Comparison of ENCODE assay signal across 1 cellular context in the genomic region with DNA sequence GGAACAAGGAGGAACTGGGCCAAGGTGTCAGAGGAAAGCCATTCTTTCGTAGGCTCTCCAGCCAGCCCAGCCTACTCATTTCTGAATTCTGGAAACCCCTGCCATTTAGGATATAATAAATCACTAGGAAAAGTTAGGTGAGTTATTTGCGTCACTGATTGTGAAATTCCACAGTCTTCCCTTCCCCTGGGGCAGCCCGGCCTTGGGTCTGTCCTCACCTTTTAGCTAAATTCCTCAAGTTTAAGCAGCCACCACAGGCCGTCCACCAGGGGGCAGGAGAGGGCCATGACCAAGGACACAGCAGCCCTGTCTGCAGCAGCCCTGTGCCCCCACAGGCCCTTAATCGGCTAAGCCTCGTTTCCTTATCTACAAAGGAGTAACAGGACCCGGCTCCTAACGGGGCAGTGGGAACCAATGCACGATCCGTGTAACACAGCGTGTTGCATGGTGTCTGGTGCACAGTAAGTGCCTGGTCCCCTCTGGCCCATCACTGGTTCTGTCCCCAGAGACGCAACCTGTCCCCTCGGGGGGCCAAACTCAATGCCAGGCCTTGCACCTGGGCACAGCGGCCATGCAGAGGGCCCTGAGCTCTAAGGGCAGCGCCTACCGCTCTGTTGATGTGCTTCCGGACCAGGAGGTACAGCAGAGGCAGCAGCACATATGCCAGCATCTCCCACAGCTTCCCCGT.
TF ChIP-seq lines count a peak whose summit lies in the region.

No MANE protein-coding gene starts in this region.

TF ChIP-seq in GM12878, 131 proteins besides CTCF, POLR2A, EP300 and RAD21 (continued from another document and continues in another):
- TF ChIP-seq, protein P1, sequence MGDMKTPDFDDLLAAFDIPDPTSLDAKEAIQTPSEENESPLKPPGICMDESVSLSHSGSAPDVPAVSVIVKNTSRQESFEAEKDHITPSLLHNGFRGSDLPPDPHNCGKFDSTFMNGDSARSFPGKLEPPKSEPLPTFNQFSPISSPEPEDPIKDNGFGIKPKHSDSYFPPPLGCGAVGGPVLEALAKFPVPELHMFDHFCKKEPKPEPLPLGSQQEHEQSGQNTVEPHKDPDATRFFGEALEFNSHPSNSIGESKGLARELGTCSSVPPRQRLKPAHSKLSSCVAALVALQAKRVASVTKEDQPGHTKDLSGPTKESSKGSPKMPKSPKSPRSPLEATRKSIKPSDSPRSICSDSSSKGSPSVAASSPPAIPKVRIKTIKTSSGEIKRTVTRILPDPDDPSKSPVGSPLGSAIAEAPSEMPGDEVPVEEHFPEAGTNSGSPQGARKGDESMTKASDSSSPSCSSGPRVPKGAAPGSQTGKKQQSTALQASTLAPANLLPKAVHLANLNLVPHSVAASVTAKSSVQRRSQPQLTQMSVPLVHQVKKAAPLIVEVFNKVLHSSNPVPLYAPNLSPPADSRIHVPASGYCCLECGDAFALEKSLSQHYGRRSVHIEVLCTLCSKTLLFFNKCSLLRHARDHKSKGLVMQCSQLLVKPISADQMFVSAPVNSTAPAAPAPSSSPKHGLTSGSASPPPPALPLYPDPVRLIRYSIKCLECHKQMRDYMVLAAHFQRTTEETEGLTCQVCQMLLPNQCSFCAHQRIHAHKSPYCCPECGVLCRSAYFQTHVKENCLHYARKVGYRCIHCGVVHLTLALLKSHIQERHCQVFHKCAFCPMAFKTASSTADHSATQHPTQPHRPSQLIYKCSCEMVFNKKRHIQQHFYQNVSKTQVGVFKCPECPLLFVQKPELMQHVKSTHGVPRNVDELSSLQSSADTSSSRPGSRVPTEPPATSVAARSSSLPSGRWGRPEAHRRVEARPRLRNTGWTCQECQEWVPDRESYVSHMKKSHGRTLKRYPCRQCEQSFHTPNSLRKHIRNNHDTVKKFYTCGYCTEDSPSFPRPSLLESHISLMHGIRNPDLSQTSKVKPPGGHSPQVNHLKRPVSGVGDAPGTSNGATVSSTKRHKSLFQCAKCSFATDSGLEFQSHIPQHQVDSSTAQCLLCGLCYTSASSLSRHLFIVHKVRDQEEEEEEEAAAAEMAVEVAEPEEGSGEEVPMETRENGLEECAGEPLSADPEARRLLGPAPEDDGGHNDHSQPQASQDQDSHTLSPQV (IDR thresholded peaks at IDR 0.05): no peak
- TF ChIP-seq TCF7 (IDR thresholded peaks at IDR 0.05; ENCODE audit: borderline replicate concordance) (no peak), TCF3 (IDR thresholded peaks at IDR 0.05; ENCODE audit: borderline replicate concordance, insufficient read depth, low read depth, low read length) (no peak), TBL1XR1 (IDR thresholded peaks at IDR 0.05; ENCODE audit: low read depth, low read length) (no peak), BACH1 (IDR thresholded peaks at IDR 0.05; ENCODE audit: borderline replicate concordance) (no peak), HDAC6 (IDR thresholded peaks at IDR 0.05; ENCODE audit: unreplicated experiment) (no peak), ZNF384 (IDR thresholded peaks at IDR 0.05; ENCODE audit: borderline replicate concordance, low read depth, low read length) (no peak), TAF1 (IDR thresholded peaks at IDR 0.05; ENCODE audit: borderline replicate concordance, low read depth, low read length) (no peak), RUNX3 (IDR thresholded peaks at IDR 0.05; ENCODE audit: low read length) (peak; percentile 54; the same call in 1 of the 2 replicates), RFX5 (IDR thresholded peaks at IDR 0.05; ENCODE audit: low read depth, low read length) (no peak), GATAD2B (conservative IDR thresholded peaks at IDR 0.05; ENCODE audit: low read depth) (no peak), STAT3 (IDR thresholded peaks at IDR 0.05; ENCODE audit: low read depth, low read length) (no peak), CBFB (IDR thresholded peaks at IDR 0.05; ENCODE audit: low read depth) (no peak), KLF5 (IDR thresholded peaks at IDR 0.05; ENCODE audit: partially characterized antibody) (no peak), ZZZ3 (IDR thresholded peaks at IDR 0.05; ENCODE audit: control insufficient read depth, insufficient read length, low read depth) (no peak), RAD51 (IDR thresholded peaks at IDR 0.05) (no peak), IRF4 (IDR thresholded peaks at IDR 0.05; ENCODE audit: low read depth, low read length) (peak; percentile 51; the same call in 1 of the 2 replicates), CREB1 (IDR thresholded peaks at IDR 0.05; ENCODE audit: low read depth) (no peak), ETV6 (conservative IDR thresholded peaks at IDR 0.05 in 1 of 2, IDR thresholded peaks at IDR 0.05 in 1 of 2; ENCODE audit: borderline replicate concordance in 1 of 2, low read depth in 1 of 2) (no peak), PML (IDR thresholded peaks at IDR 0.05; ENCODE audit: low read length) (no peak), JUNB (IDR thresholded peaks at IDR 0.05) (no peak), SREBF1 (IDR thresholded peaks at IDR 0.05; ENCODE audit: low read length) (no peak), TARDBP (IDR thresholded peaks at IDR 0.05; ENCODE audit: borderline replicate concordance) (no peak), SUPT20H (IDR thresholded peaks at IDR 0.05; ENCODE audit: borderline replicate concordance, control insufficient read depth, low read depth, low read length) (no peak), SMAD1 (IDR thresholded peaks at IDR 0.05; ENCODE audit: low read depth, partially characterized antibody) (no peak)
- TF ChIP-seq, protein P2, sequence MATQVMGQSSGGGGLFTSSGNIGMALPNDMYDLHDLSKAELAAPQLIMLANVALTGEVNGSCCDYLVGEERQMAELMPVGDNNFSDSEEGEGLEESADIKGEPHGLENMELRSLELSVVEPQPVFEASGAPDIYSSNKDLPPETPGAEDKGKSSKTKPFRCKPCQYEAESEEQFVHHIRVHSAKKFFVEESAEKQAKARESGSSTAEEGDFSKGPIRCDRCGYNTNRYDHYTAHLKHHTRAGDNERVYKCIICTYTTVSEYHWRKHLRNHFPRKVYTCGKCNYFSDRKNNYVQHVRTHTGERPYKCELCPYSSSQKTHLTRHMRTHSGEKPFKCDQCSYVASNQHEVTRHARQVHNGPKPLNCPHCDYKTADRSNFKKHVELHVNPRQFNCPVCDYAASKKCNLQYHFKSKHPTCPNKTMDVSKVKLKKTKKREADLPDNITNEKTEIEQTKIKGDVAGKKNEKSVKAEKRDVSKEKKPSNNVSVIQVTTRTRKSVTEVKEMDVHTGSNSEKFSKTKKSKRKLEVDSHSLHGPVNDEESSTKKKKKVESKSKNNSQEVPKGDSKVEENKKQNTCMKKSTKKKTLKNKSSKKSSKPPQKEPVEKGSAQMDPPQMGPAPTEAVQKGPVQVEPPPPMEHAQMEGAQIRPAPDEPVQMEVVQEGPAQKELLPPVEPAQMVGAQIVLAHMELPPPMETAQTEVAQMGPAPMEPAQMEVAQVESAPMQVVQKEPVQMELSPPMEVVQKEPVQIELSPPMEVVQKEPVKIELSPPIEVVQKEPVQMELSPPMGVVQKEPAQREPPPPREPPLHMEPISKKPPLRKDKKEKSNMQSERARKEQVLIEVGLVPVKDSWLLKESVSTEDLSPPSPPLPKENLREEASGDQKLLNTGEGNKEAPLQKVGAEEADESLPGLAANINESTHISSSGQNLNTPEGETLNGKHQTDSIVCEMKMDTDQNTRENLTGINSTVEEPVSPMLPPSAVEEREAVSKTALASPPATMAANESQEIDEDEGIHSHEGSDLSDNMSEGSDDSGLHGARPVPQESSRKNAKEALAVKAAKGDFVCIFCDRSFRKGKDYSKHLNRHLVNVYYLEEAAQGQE (IDR thresholded peaks at IDR 0.05; ENCODE audit: low read depth, low read length): no peak
- TF ChIP-seq, protein P3, sequence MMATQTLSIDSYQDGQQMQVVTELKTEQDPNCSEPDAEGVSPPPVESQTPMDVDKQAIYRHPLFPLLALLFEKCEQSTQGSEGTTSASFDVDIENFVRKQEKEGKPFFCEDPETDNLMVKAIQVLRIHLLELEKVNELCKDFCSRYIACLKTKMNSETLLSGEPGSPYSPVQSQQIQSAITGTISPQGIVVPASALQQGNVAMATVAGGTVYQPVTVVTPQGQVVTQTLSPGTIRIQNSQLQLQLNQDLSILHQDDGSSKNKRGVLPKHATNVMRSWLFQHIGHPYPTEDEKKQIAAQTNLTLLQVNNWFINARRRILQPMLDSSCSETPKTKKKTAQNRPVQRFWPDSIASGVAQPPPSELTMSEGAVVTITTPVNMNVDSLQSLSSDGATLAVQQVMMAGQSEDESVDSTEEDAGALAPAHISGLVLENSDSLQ (IDR thresholded peaks at IDR 0.05): no peak
- TF ChIP-seq, protein P4, sequence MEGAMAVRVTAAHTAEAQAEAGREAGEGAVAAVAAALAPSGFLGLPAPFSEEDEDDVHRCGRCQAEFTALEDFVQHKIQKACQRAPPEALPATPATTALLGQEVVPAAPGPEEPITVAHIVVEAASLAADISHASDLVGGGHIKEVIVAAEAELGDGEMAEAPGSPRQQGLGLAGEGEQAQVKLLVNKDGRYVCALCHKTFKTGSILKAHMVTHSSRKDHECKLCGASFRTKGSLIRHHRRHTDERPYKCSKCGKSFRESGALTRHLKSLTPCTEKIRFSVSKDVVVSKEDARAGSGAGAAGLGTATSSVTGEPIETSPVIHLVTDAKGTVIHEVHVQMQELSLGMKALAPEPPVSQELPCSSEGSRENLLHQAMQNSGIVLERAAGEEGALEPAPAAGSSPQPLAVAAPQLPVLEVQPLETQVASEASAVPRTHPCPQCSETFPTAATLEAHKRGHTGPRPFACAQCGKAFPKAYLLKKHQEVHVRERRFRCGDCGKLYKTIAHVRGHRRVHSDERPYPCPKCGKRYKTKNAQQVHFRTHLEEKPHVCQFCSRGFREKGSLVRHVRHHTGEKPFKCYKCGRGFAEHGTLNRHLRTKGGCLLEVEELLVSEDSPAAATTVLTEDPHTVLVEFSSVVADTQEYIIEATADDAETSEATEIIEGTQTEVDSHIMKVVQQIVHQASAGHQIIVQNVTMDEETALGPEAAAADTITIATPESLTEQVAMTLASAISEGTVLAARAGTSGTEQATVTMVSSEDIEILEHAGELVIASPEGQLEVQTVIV (IDR thresholded peaks at IDR 0.05; ENCODE audit: borderline replicate concordance, partially characterized antibody): no peak
- TF ChIP-seq, protein P5, sequence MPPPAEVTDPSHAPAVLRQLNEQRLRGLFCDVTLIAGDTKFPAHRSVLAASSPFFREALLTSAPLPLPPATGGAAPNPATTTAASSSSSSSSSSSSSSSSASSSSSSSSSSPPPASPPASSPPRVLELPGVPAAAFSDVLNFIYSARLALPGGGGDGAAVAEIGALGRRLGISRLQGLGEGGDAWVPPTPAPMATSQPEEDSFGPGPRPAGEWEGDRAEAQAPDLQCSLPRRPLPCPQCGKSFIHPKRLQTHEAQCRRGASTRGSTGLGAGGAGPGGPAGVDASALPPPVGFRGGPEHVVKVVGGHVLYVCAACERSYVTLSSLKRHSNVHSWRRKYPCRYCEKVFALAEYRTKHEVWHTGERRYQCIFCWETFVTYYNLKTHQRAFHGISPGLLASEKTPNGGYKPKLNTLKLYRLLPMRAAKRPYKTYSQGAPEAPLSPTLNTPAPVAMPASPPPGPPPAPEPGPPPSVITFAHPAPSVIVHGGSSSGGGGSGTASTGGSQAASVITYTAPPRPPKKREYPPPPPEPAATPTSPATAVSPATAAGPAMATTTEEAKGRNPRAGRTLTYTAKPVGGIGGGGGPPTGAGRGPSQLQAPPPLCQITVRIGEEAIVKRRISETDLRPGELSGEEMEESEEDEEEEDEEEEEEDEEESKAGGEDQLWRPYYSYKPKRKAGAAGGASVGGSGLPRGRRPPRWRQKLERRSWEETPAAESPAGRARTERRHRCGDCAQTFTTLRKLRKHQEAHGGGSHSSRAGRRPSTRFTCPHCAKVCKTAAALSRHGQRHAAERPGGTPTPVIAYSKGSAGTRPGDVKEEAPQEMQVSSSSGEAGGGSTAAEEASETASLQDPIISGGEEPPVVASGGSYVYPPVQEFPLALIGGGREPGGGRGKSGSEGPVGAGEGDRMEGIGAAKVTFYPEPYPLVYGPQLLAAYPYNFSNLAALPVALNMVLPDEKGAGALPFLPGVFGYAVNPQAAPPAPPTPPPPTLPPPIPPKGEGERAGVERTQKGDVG (CRISPR knock-in tag; IDR thresholded peaks at IDR 0.05): no peak
- TF ChIP-seq, protein P6, sequence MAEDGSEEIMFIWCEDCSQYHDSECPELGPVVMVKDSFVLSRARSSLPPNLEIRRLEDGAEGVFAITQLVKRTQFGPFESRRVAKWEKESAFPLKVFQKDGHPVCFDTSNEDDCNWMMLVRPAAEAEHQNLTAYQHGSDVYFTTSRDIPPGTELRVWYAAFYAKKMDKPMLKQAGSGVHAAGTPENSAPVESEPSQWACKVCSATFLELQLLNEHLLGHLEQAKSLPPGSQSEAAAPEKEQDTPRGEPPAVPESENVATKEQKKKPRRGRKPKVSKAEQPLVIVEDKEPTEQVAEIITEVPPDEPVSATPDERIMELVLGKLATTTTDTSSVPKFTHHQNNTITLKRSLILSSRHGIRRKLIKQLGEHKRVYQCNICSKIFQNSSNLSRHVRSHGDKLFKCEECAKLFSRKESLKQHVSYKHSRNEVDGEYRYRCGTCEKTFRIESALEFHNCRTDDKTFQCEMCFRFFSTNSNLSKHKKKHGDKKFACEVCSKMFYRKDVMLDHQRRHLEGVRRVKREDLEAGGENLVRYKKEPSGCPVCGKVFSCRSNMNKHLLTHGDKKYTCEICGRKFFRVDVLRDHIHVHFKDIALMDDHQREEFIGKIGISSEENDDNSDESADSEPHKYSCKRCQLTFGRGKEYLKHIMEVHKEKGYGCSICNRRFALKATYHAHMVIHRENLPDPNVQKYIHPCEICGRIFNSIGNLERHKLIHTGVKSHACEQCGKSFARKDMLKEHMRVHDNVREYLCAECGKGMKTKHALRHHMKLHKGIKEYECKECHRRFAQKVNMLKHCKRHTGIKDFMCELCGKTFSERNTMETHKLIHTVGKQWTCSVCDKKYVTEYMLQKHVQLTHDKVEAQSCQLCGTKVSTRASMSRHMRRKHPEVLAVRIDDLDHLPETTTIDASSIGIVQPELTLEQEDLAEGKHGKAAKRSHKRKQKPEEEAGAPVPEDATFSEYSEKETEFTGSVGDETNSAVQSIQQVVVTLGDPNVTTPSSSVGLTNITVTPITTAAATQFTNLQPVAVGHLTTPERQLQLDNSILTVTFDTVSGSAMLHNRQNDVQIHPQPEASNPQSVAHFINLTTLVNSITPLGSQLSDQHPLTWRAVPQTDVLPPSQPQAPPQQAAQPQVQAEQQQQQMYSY (CRISPR knock-in tag; IDR thresholded peaks at IDR 0.05): no peak
- TF ChIP-seq, protein P7, sequence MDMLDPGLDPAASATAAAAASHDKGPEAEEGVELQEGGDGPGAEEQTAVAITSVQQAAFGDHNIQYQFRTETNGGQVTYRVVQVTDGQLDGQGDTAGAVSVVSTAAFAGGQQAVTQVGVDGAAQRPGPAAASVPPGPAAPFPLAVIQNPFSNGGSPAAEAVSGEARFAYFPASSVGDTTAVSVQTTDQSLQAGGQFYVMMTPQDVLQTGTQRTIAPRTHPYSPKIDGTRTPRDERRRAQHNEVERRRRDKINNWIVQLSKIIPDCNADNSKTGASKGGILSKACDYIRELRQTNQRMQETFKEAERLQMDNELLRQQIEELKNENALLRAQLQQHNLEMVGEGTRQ (IDR thresholded peaks at IDR 0.05; ENCODE audit: borderline replicate concordance, low read depth, low read length): no peak
